9 cellular contexts compared by ENCODE assay signal in the genomic region with DNA sequence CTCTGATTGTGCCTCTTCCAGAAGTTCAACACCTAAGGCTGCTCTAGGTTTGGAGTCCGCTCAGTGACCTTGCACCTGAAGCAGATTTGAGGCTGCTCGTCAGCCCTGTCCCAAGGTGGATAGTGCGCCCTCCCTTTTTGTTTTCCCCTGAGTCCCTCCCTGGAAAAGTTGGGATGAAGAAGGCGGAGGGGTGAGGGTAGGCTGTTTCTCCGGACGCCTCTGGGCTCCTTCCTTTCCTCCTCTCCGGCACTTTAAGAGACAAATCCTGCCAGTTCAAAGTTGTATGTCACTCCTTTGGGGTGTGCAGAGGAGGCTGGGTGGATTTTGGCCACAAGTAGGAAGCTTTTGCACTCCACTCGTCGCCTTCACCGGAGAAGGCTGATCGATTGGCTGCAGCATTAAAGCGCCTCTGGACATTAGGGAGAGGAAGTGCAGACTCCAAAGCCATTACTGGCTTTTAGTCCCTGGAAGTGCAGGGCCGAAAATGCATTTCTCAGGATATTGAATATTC.
DNase-seq lines count a peak whose midpoint lies in the region; ATAC-seq and TF ChIP-seq lines count a peak whose summit lies in the region.
"Had no signal": no experiment of that assay in that cellular context is flagged by ENCODE, and none has a peak within 500 bp of the region (broad histone marks: within the 10 kb centered on the region; RNA-seq: fewer than 3 reads in every experiment).

No MANE protein-coding gene starts in this region.

- H3K4me1 ChIP-seq in HUES64 (ENCODE audit: insufficient read depth, low read length) = no peaks in the 10 kb centered on the region; the same call in none of the 2 replicates
- peaks cover 3 to 21% of the 10 kb centered on the region in 2 donors for H3K4me1 ChIP-seq in duodenal mucosa (ENCODE audit: control insufficient read depth in 1 of 2, insufficient read depth in 2 of 2, low read length in 2 of 2)
- peaks cover 18% of the 10 kb centered on the region for H3K4me1 ChIP-seq in smooth muscle cell (ENCODE audit: low read depth)

- H4K20me1 ChIP-seq in smooth muscle cell (ENCODE audit: low read depth) = no peaks in the 10 kb centered on the region

- H3K9ac ChIP-seq in HUES64 (ENCODE audit: low read depth, low read length) (no peak overlapping the region; the same call in 1 of the 2 replicates), duodenal mucosa (ENCODE audit: low read depth in 1 of 2, low read length in 2 of 2) (peak overlapping the region; percentile 41 to 57), smooth muscle cell (ENCODE audit: low read depth) (peak overlapping the region; percentile 73)

- H3K4me2 ChIP-seq in smooth muscle cell = peak overlapping the region; percentile 95

- H3K4me3 ChIP-seq in HUES64 (ENCODE audit: low read length) (peak overlapping the region; percentile 72), duodenal mucosa (ENCODE audit: low read depth in 1 of 2, low read length in 2 of 2) (peak overlapping the region; percentile 71 to 81), smooth muscle cell (peak overlapping the region; percentile 88)

- DNase-seq in left lobe of liver (ENCODE audit: low spot score) = no peak
- DNase-seq in smooth muscle cell (lab: John Stamatoyannopoulos, UW; ENCODE audit: unreplicated experiment) = no peak
- no peak for DNase-seq in NCI-H1417 (lab: John Stamatoyannopoulos, UW)
- no peak for DNase-seq in activated effector memory CD4-positive, alpha-beta T cell treated with anti-CD3 and anti-CD28 coated beads, Interleukin-2, amount 50 U/mL, for 16 hours
- DNase-seq in AG08395 (ENCODE audit: low spot score) = no peak
- DNase-seq in NCI-H1092 treated with DMSO at 0.1 percent for 48 hours (lab: John Stamatoyannopoulos, UW) = no peak
- DNase-seq: NCI-H1436 treated with DMSO at 0.1 percent for 48 hours had no signal

- H3K27ac ChIP-seq in HUES64 (ENCODE audit: low read depth, low read length) (no peak overlapping the region), duodenal mucosa (ENCODE audit: low read depth, low read length) (no peak overlapping the region), smooth muscle cell (ENCODE audit: low read depth) (peak overlapping the region; percentile 82)

- H2AFZ ChIP-seq in smooth muscle cell (ENCODE audit: low read depth) = peak overlapping the region; percentile 89

- H3K27me3 ChIP-seq in HUES64 (ENCODE audit: insufficient read depth, low read length) = peaks cover 53% of the 10 kb centered on the region
- peaks cover 0 to 12% of the 10 kb centered on the region in 2 donors for H3K27me3 ChIP-seq in duodenal mucosa (ENCODE audit: control insufficient read depth in 1 of 2, insufficient read depth in 2 of 2, low read length in 2 of 2)
- H3K27me3 ChIP-seq in smooth muscle cell (ENCODE audit: low read depth) = peaks cover 15% of the 10 kb centered on the region

- H3K79me2 ChIP-seq in smooth muscle cell (ENCODE audit: low read depth) = peaks cover 11% of the 10 kb centered on the region

- no peaks in the 10 kb centered on the region for H3K36me3 ChIP-seq in HUES64 (ENCODE audit: insufficient read depth, low read length)
- H3K36me3 ChIP-seq in duodenal mucosa (ENCODE audit: control insufficient read depth in 1 of 2, insufficient read depth in 2 of 2, low read length in 2 of 2) = no peaks in the 10 kb centered on the region
- no peaks in the 10 kb centered on the region for H3K36me3 ChIP-seq in smooth muscle cell (ENCODE audit: low read depth)

- WGBS in HUES64 = 23% methylated on average over 11 of the region's 13 CpGs
- 16% methylated on average over 13 of the region's 13 CpGs for WGBS in smooth muscle cell (ENCODE audit: low lambda C conversion rate)

- no peak for TF ChIP-seq CTCF in smooth muscle cell (IDR thresholded peaks at IDR 0.05; ENCODE audit: borderline replicate concordance, insufficient read depth, poor library complexity, severe bottlenecking)

- H3F3A ChIP-seq in smooth muscle cell (ENCODE audit: low read depth) = no peaks in the 10 kb centered on the region

- no peaks in the 10 kb centered on the region for H3K9me3 ChIP-seq in HUES64 (ENCODE audit: insufficient read depth, low read depth, low read length)
- no peaks in the 10 kb centered on the region for H3K9me3 ChIP-seq in duodenal mucosa (ENCODE audit: control insufficient read depth in 1 of 2, low read length in 2 of 2)
- H3K9me3 ChIP-seq in smooth muscle cell (replicated peaks; ENCODE audit: low read depth) = no peaks in the 10 kb centered on the region

- peak; percentile 53 for ATAC-seq in left lobe of liver
